Comparison of ENCODE assay signal across 1 cellular context in genomic region chr4:8732092-8732491, GRCh38.
TF ChIP-seq lines count a peak whose summit lies in the region.

No MANE protein-coding gene starts in this region.

TF ChIP-seq in HepG2, 621 proteins besides CTCF, POLR2A, EP300 and RAD21 (continued from another document):
- TF ChIP-seq, protein P1, sequence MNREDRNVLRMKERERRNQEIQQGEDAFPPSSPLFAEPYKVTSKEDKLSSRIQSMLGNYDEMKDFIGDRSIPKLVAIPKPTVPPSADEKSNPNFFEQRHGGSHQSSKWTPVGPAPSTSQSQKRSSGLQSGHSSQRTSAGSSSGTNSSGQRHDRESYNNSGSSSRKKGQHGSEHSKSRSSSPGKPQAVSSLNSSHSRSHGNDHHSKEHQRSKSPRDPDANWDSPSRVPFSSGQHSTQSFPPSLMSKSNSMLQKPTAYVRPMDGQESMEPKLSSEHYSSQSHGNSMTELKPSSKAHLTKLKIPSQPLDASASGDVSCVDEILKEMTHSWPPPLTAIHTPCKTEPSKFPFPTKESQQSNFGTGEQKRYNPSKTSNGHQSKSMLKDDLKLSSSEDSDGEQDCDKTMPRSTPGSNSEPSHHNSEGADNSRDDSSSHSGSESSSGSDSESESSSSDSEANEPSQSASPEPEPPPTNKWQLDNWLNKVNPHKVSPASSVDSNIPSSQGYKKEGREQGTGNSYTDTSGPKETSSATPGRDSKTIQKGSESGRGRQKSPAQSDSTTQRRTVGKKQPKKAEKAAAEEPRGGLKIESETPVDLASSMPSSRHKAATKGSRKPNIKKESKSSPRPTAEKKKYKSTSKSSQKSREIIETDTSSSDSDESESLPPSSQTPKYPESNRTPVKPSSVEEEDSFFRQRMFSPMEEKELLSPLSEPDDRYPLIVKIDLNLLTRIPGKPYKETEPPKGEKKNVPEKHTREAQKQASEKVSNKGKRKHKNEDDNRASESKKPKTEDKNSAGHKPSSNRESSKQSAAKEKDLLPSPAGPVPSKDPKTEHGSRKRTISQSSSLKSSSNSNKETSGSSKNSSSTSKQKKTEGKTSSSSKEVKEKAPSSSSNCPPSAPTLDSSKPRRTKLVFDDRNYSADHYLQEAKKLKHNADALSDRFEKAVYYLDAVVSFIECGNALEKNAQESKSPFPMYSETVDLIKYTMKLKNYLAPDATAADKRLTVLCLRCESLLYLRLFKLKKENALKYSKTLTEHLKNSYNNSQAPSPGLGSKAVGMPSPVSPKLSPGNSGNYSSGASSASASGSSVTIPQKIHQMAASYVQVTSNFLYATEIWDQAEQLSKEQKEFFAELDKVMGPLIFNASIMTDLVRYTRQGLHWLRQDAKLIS (CRISPR knock-in tag; IDR thresholded peaks at IDR 0.05), result no peak
- TF ChIP-seq MTA1 (CRISPR knock-in tag; IDR thresholded peaks at IDR 0.05; ENCODE audit: borderline replicate concordance) (no peak), POLR2AphosphoS2 (IDR thresholded peaks at IDR 0.05; ENCODE audit: low read depth, low read length) (no peak), ZNF563 (CRISPR knock-in tag; IDR thresholded peaks at IDR 0.05) (no peak), CAMTA2 (CRISPR knock-in tag; IDR thresholded peaks at IDR 0.05; ENCODE audit: borderline replicate concordance) (no peak), ZNF432 (CRISPR knock-in tag; IDR thresholded peaks at IDR 0.05; ENCODE audit: borderline replicate concordance) (no peak), ZNF430 (CRISPR knock-in tag; IDR thresholded peaks at IDR 0.05) (no peak), ZNF790 (CRISPR knock-in tag; IDR thresholded peaks at IDR 0.05; ENCODE audit: borderline replicate concordance) (no peak), ZNF251 (CRISPR knock-in tag; IDR thresholded peaks at IDR 0.05) (no peak), ZNF746 (CRISPR knock-in tag; IDR thresholded peaks at IDR 0.05) (no peak), ZSCAN29 (CRISPR knock-in tag; conservative IDR thresholded peaks at IDR 0.05) (no peak)
- TF ChIP-seq, protein P2, sequence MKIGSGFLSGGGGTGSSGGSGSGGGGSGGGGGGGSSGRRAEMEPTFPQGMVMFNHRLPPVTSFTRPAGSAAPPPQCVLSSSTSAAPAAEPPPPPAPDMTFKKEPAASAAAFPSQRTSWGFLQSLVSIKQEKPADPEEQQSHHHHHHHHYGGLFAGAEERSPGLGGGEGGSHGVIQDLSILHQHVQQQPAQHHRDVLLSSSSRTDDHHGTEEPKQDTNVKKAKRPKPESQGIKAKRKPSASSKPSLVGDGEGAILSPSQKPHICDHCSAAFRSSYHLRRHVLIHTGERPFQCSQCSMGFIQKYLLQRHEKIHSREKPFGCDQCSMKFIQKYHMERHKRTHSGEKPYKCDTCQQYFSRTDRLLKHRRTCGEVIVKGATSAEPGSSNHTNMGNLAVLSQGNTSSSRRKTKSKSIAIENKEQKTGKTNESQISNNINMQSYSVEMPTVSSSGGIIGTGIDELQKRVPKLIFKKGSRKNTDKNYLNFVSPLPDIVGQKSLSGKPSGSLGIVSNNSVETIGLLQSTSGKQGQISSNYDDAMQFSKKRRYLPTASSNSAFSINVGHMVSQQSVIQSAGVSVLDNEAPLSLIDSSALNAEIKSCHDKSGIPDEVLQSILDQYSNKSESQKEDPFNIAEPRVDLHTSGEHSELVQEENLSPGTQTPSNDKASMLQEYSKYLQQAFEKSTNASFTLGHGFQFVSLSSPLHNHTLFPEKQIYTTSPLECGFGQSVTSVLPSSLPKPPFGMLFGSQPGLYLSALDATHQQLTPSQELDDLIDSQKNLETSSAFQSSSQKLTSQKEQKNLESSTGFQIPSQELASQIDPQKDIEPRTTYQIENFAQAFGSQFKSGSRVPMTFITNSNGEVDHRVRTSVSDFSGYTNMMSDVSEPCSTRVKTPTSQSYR (CRISPR knock-in tag; IDR thresholded peaks at IDR 0.05; ENCODE audit: borderline replicate concordance), result no peak
- TF ChIP-seq, protein P3, sequence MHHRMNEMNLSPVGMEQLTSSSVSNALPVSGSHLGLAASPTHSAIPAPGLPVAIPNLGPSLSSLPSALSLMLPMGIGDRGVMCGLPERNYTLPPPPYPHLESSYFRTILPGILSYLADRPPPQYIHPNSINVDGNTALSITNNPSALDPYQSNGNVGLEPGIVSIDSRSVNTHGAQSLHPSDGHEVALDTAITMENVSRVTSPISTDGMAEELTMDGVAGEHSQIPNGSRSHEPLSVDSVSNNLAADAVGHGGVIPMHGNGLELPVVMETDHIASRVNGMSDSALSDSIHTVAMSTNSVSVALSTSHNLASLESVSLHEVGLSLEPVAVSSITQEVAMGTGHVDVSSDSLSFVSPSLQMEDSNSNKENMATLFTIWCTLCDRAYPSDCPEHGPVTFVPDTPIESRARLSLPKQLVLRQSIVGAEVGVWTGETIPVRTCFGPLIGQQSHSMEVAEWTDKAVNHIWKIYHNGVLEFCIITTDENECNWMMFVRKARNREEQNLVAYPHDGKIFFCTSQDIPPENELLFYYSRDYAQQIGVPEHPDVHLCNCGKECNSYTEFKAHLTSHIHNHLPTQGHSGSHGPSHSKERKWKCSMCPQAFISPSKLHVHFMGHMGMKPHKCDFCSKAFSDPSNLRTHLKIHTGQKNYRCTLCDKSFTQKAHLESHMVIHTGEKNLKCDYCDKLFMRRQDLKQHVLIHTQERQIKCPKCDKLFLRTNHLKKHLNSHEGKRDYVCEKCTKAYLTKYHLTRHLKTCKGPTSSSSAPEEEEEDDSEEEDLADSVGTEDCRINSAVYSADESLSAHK (CRISPR knock-in tag; IDR thresholded peaks at IDR 0.05; ENCODE audit: borderline replicate concordance), result no peak
